In genomic region chr19:38875656-38876345, GRCh38 we compare ENCODE assay signal across 17 cellular contexts. TPM values are rescaled to one million over a fixed set of nuclear protein-coding genes. Genes with fewer than 3 reads are reported as not detected.
DNase-seq lines count a peak whose midpoint lies in the region; ATAC-seq and TF ChIP-seq lines count a peak whose summit lies in the region.
"Had no signal": no experiment of that assay in that cellular context is flagged by ENCODE, and none has a peak within 500 bp of the region (broad histone marks: within the 10 kb centered on the region; RNA-seq: fewer than 3 reads in every experiment).

No MANE protein-coding gene starts in this region.

- TF ChIP-seq CTCF in GM12873 (IDR thresholded peaks at IDR 0.05; ENCODE audit: insufficient read depth, low read depth, low read length, missing control alignments) (peak; percentile 28), activated B cell treated with CpG ODN at 0.5 μM for 24 hours (IDR thresholded peaks at IDR 0.05) (no peak), type B pancreatic cell (conservative IDR thresholded peaks at IDR 0.05) (no peak), esophagus squamous epithelium (IDR thresholded peaks at IDR 0.05) (no peak)

- H3K36me3 ChIP-seq in BLaER1, result no peaks in the 10 kb centered on the region
- H3K36me3 ChIP-seq in esophagus squamous epithelium, result peaks cover 0 to 23% (median 3%) of the 10 kb centered on the region in 3 donors
- H3K36me3 ChIP-seq: prostate gland had no signal

- H3K9ac ChIP-seq in BLaER1, result 0 out of 2 replicates have a peak overlapping the region, but pooled peaks have one; percentile 28

- H3K36me3 Mint-ChIP-seq in activated B cell treated with CpG ODN at 0.5 μM for 24 hours (ENCODE audit: low read depth), result peaks cover 29% of the 10 kb centered on the region
- H3K36me3 Mint-ChIP-seq in naive B cell, result no peaks in the 10 kb centered on the region
- H3K36me3 Mint-ChIP-seq in type B pancreatic cell, result no peaks in the 10 kb centered on the region

- CTCF ChIA-PET in activated B cell treated with CpG ODN at 0.5 μM for 24 hours (lab: Charles Lee), result interaction anchor here (3.6 kb wide), 1 partner anchor 12 kb away, joined by 19 read pairs; no protein-coding TSS in a partner anchor

- ATAC-seq in activated B cell treated with CpG ODN at 0.5 μM for 24 hours (ENCODE audit: low read depth) (no peak), naive B cell (ENCODE audit: low read depth in 2 of 2) (no peak), HG02885 (IDR thresholded peaks at IDR 0.05; ENCODE audit: poor library complexity, unreplicated experiment) (no peak)
- ATAC-seq: mucosa of descending colon had no signal

- intact Hi-C loops in activated B cell treated with CpG ODN at 0.5 μM for 24 hours (cut with micrococcal nuclease), result no loop called here
- intact Hi-C loops in esophagus squamous epithelium (cut with DNase I), result no loop called here

- H3K9me3 Mint-ChIP-seq in activated B cell treated with CpG ODN at 0.5 μM for 24 hours (no peaks in the 10 kb centered on the region), naive B cell (no peaks in the 10 kb centered on the region), type B pancreatic cell (no peaks in the 10 kb centered on the region)

- H4K20me1 ChIP-seq in BLaER1, result no peaks in the 10 kb centered on the region

- peak overlapping the region; percentile 100 for H3K4me2 ChIP-seq in BLaER1
- H3K4me2 ChIP-seq: hepatocyte had no signal

- WGBS in esophagus squamous epithelium, 2 donors, result 85% methylated on average over 4 to 5 of the region's 5 CpGs

- POLR2A ChIA-PET in activated B cell treated with CpG ODN at 0.5 μM for 24 hours (lab: Charles Lee), result interaction anchor here (0.6 to 7.4 kb wide), 8 partner anchors 12 to 557 kb away, joined by 3 to 125 read pairs (median 6); partner anchors contain the start of genes ECH1 and HNRNPL

- H3K4me3 Mint-ChIP-seq in activated B cell treated with CpG ODN at 0.5 μM for 24 hours, result no peak overlapping the region
- peak overlapping the region in 3 of 8 donors; percentile 6 to 32 (median 21) for H3K4me3 Mint-ChIP-seq in naive B cell
- H3K4me3 Mint-ChIP-seq in type B pancreatic cell, result no peak overlapping the region

- H3K27me3 Mint-ChIP-seq in activated B cell treated with CpG ODN at 0.5 μM for 24 hours (no peaks in the 10 kb centered on the region), naive B cell (no peaks in the 10 kb centered on the region), type B pancreatic cell (no peaks in the 10 kb centered on the region)

- no peak for DNase-seq in activated B cell treated with CpG ODN at 0.5 μM for 24 hours
- no peak for DNase-seq in naive B cell
- DNase-seq in type B pancreatic cell (ENCODE audit: extremely low spot score, unreplicated experiment), result no peak
- DNase-seq in esophagus squamous epithelium (lab: John Stamatoyannopoulos, UW), result no peak
- DNase-seq: DMS79; effector memory CD4-positive, alpha-beta T cell; KBM-7; kidney glomerular epithelial cell; mucosa of descending colon; NCI-H1092 treated with DMSO at 0.1 percent for 48 hours; Right ventricle myocardium superior; spleen had no signal

- H3K27ac Mint-ChIP-seq in activated B cell treated with CpG ODN at 0.5 μM for 24 hours (peak overlapping the region; percentile 63), naive B cell (peak overlapping the region in 4 of 6 donors; percentile 78 to 96 (median 90)), type B pancreatic cell (no peak overlapping the region)

- no peaks in the 10 kb centered on the region for H3K9me3 ChIP-seq in BLaER1
- H3K9me3 ChIP-seq in esophagus squamous epithelium, result no peaks in the 10 kb centered on the region
- H3K9me3 ChIP-seq: mucosa of descending colon, prostate gland, spleen had no signal

- no peak for TF ChIP-seq POLR2A in esophagus squamous epithelium (IDR thresholded peaks at IDR 0.05)

- H3K4me3 ChIP-seq in BLaER1 (no peak overlapping the region), esophagus squamous epithelium (no peak overlapping the region)
- H3K4me3 ChIP-seq: hepatocyte, mucosa of descending colon, prostate gland, spleen had no signal

- H3K4me1 Mint-ChIP-seq in activated B cell treated with CpG ODN at 0.5 μM for 24 hours (peaks cover 47% of the 10 kb centered on the region), naive B cell (peaks cover 34 to 49% (median 36%) of the 10 kb centered on the region in 3 donors), type B pancreatic cell (ENCODE audit: unreplicated experiment) (peaks cover 4% of the 10 kb centered on the region)

- H3K27ac ChIP-seq in BLaER1, result peak overlapping the region; percentile 100
- no peak overlapping the region for H3K27ac ChIP-seq in esophagus squamous epithelium
- H3K27ac ChIP-seq: hepatocyte, prostate gland had no signal

- H3K4me1 ChIP-seq in BLaER1 (peaks cover 94% of the 10 kb centered on the region), esophagus squamous epithelium (peaks cover 0 to 32% (median 12%) of the 10 kb centered on the region in 3 donors)
- H3K4me1 ChIP-seq: prostate gland had no signal

- no peaks in the 10 kb centered on the region for H3K27me3 ChIP-seq in BLaER1
- no peaks in the 10 kb centered on the region for H3K27me3 ChIP-seq in esophagus squamous epithelium
- H3K27me3 ChIP-seq: hepatocyte, spleen had no signal

RNA-seq across cellular contexts. Expression of gene RINL, which starts 2.3 kb away (rescaled TPM):
- total RNA-seq in activated B cell treated with CpG ODN at 0.5 μM for 24 hours, result 53.5 and 65.0 TPM in 2 replicates
- polyA plus RNA-seq in naive B cell (ENCODE audit: low read depth in 6 of 6), result 10 to 100 TPM; 22.1 to 80.3 (median 50.2) TPM
- 1.7 and 3.4 TPM in 2 replicates for total RNA-seq in type B pancreatic cell (ENCODE audit: low replicate concordance)
- 10 to 100 TPM in 1 of 4 donors, 1 to 10 TPM in 3; 4.8 to 14.9 (median 5.7) TPM for total RNA-seq in esophagus squamous epithelium

RNA-seq across cellular contexts. Expression of gene SIRT2, which starts 23.6 kb away (rescaled TPM):
- total RNA-seq in activated B cell treated with CpG ODN at 0.5 μM for 24 hours (28.4 and 32.7 TPM in 2 replicates), type B pancreatic cell (ENCODE audit: low replicate concordance) (43.7 and 46.0 TPM in 2 replicates), esophagus squamous epithelium (10 to 100 TPM; 39.8 to 71.5 (median 52.7) TPM)
- polyA plus RNA-seq in naive B cell (ENCODE audit: low read depth in 6 of 6), result 10 to 100 TPM; 43.2 to 64.9 (median 54.4) TPM

RNA-seq across cellular contexts. Expression of gene NFKBIB, which starts 24.0 kb away (rescaled TPM):
- total RNA-seq in activated B cell treated with CpG ODN at 0.5 μM for 24 hours, result 45.5 and 49.5 TPM in 2 replicates
- 10 to 100 TPM in 5 of 6 donors, 1 to 10 TPM in 1; 6.9 to 16.9 (median 12.1) TPM for polyA plus RNA-seq in naive B cell (ENCODE audit: low read depth in 6 of 6)
- 13.7 and 21.1 TPM in 2 replicates for total RNA-seq in type B pancreatic cell (ENCODE audit: low replicate concordance)
- total RNA-seq in esophagus squamous epithelium, result 10 to 100 TPM; 22.0 to 34.0 (median 26.7) TPM

RNA-seq across cellular contexts. Expression of gene HNRNPL, which starts 26.0 kb away (rescaled TPM):
- total RNA-seq in activated B cell treated with CpG ODN at 0.5 μM for 24 hours (528 and 546 TPM in 2 replicates), type B pancreatic cell (ENCODE audit: low replicate concordance) (338 and 451 TPM in 2 replicates), esophagus squamous epithelium (100 to 1,000 TPM; 136 to 186 (median 167) TPM)
- polyA plus RNA-seq in naive B cell (ENCODE audit: low read depth in 6 of 6), result 100 to 1,000 TPM in 3 of 6 donors, 10 to 100 TPM in 3; 29.0 to 116 (median 99.3) TPM

RNA-seq across cellular contexts. Expression of gene CCER2, which starts 36.2 kb away (rescaled TPM):
- total RNA-seq in activated B cell treated with CpG ODN at 0.5 μM for 24 hours (1.2 and 1.7 TPM in 2 replicates), type B pancreatic cell (ENCODE audit: low replicate concordance) (0.55 and 1.2 TPM in 2 replicates), esophagus squamous epithelium (1 to 10 TPM in 1 of 4 donors, under 1 TPM in 2, not detected in 1; 0.76 to 2.4 (median 0.83) TPM)
- not detected for polyA plus RNA-seq in naive B cell (ENCODE audit: low read depth in 6 of 6)
- total RNA-seq: hepatocyte, Right ventricle myocardium superior had no signal
